In the genomic region with DNA sequence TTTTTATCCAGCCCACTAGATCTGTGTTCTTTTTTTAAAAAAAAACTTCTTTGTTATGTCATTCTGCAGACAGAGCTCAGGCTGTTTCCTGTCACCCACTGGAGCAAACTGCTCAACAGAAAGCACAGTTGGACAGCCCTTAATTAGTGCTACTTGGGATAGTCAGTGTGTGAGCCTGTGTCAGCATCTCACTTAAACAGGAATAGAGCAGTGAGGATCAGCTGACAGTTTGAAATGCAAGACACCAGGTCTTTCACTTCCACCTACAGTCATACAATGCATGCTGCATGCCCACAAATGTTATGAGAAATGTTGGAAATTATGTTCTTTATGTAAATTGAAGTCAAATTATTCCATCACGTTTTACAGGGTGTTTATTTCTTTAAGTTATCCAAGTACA, we compare ENCODE assay signal across 14 cellular contexts.
DNase-seq lines count a peak whose midpoint lies in the region; ATAC-seq, FAIRE-seq and TF ChIP-seq lines count a peak whose summit lies in the region.
"Had no signal": no experiment of that assay in that cellular context is flagged by ENCODE, and none has a peak within 500 bp of the region (broad histone marks: within the 10 kb centered on the region; RNA-seq: fewer than 3 reads in every experiment).

No MANE protein-coding gene starts in this region.

- no peak overlapping the region for H2BK5ac ChIP-seq in mesendoderm (ENCODE audit: low read length)

- H3K4ac ChIP-seq in mesendoderm (ENCODE audit: low read depth, low read length), result no peak overlapping the region

- no peak overlapping the region for H3K4me2 ChIP-seq in astrocyte (ENCODE audit: low read length)
- no peak overlapping the region for H3K4me2 ChIP-seq in mesendoderm (ENCODE audit: low read length)

- no peaks in the 10 kb centered on the region for H3K27me3 ChIP-seq in astrocyte (ENCODE audit: insufficient read depth, low read length)
- H3K27me3 ChIP-seq in mesendoderm (ENCODE audit: insufficient read depth, low read length, poor library complexity), result no peaks in the 10 kb centered on the region
- H3K27me3 ChIP-seq in vagina, result no peaks in the 10 kb centered on the region

- TF ChIP-seq CTCF in astrocyte (IDR thresholded peaks at IDR 0.05; ENCODE audit: insufficient read depth, low read depth, low read length) (no peak), vagina (IDR thresholded peaks at IDR 0.05) (no peak)

- H3K56ac ChIP-seq in mesendoderm (ENCODE audit: low read length), result no peak overlapping the region

- no peaks in the 10 kb centered on the region for H3K79me1 ChIP-seq in mesendoderm (ENCODE audit: low read length)

- TF ChIP-seq POLR2A in vagina (IDR thresholded peaks at IDR 0.05), result no peak

- H4K8ac ChIP-seq in mesendoderm (ENCODE audit: low read depth, low read length), result no peak overlapping the region

- H3K36me3 ChIP-seq in astrocyte (ENCODE audit: insufficient read depth, low read length) (no peaks in the 10 kb centered on the region), mesendoderm (ENCODE audit: control insufficient read depth, insufficient read depth, low read length) (no peaks in the 10 kb centered on the region), vagina (no peaks in the 10 kb centered on the region)

- no peaks in the 10 kb centered on the region for H3K9me3 Mint-ChIP-seq in astrocyte (ENCODE audit: unreplicated experiment)
- no peaks in the 10 kb centered on the region for H3K9me3 Mint-ChIP-seq in activated T-cell treated with anti-CD3 and anti-CD28 coated beads, Interleukin-2, amount 50 U/mL, for 24 hours
- H3K9me3 Mint-ChIP-seq: dendritic cell treated with granulocyte-macrophage colony-stimulating factor and Interleukin-4, amounts not matched to agents 40 ng/mL and 50 ng/mL, for 4 days; naive thymus-derived CD4-positive, alpha-beta T cell had no signal

- H3K9me3 ChIP-seq in astrocyte (ENCODE audit: insufficient read depth, low read depth, low read length), result no peaks in the 10 kb centered on the region
- no peaks in the 10 kb centered on the region for H3K9me3 ChIP-seq in vagina

- peaks cover 3% of the 10 kb centered on the region for H3K4me1 Mint-ChIP-seq in astrocyte (ENCODE audit: low read depth, unreplicated experiment)
- no peaks in the 10 kb centered on the region for H3K4me1 Mint-ChIP-seq in activated T-cell treated with anti-CD3 and anti-CD28 coated beads, Interleukin-2, amount 50 U/mL, for 24 hours (ENCODE audit: low read depth)
- H3K4me1 Mint-ChIP-seq: naive thymus-derived CD4-positive, alpha-beta T cell had no signal

- H3K4me1 ChIP-seq in astrocyte (ENCODE audit: insufficient read depth, low read length) (no peaks in the 10 kb centered on the region), mesendoderm (ENCODE audit: control insufficient read depth, low read depth, low read length) (no peaks in the 10 kb centered on the region), vagina (no peaks in the 10 kb centered on the region)

- H2BK15ac ChIP-seq in mesendoderm (replicated peaks; ENCODE audit: low read depth), result no peak overlapping the region

- DNase-seq in astrocyte (ENCODE audit: low read depth) (no peak), mesendoderm (peak; percentile 22), vagina (ENCODE audit: extremely low spot score in 2 of 2) (no peak)
- no peak for DNase-seq in activated CD4-positive, alpha-beta T cell treated with anti-CD3 and anti-CD28 coated beads for 48 hours
- DNase-seq in activated T-cell treated with anti-CD3 and anti-CD28 coated beads, Interleukin-2, amount 50 U/mL, for 24 hours, result no peak
- DNase-seq: activated CD8-positive, alpha-beta memory T cell treated with anti-CD3 and anti-CD28 coated beads for 24 hours; activated gamma-delta T cell; aorta; C1 segment of cervical spinal cord; naive thymus-derived CD4-positive, alpha-beta T cell; NCI-H2107 had no signal

- WGBS in mesendoderm (ENCODE audit: extremely low coverage, insufficient coverage, low lambda C conversion rate), result no CpG with 5 or more reads among the region's 1 CpG

- no peaks in the 10 kb centered on the region for H4K20me1 ChIP-seq in astrocyte (ENCODE audit: insufficient read depth, low read length)

- H3K27ac Mint-ChIP-seq in astrocyte (ENCODE audit: unreplicated experiment), result peak overlapping the region; percentile 14
- no peak overlapping the region for H3K27ac Mint-ChIP-seq in activated T-cell treated with anti-CD3 and anti-CD28 coated beads, Interleukin-2, amount 50 U/mL, for 24 hours
- H3K27ac Mint-ChIP-seq: dendritic cell treated with granulocyte-macrophage colony-stimulating factor and Interleukin-4, amounts not matched to agents 40 ng/mL and 50 ng/mL, for 4 days; naive thymus-derived CD4-positive, alpha-beta T cell had no signal

- H3K36me3 Mint-ChIP-seq in astrocyte (ENCODE audit: low read depth, unreplicated experiment), result no peaks in the 10 kb centered on the region
- no peaks in the 10 kb centered on the region for H3K36me3 Mint-ChIP-seq in activated T-cell treated with anti-CD3 and anti-CD28 coated beads, Interleukin-2, amount 50 U/mL, for 24 hours (ENCODE audit: low read depth)
- H3K36me3 Mint-ChIP-seq: naive thymus-derived CD4-positive, alpha-beta T cell had no signal

- H2AFZ ChIP-seq in astrocyte (ENCODE audit: low read depth, low read length), result no peak overlapping the region

- intact Hi-C loops in vagina (cut with DNase I), result no loop called here

- no peak overlapping the region for H3K9ac ChIP-seq in astrocyte (ENCODE audit: low read length)
- H3K9ac ChIP-seq in mesendoderm (ENCODE audit: low read length), result no peak overlapping the region

- no peak overlapping the region for H2BK120ac ChIP-seq in mesendoderm (ENCODE audit: low read depth, low read length)

- H3K79me2 ChIP-seq in astrocyte (ENCODE audit: insufficient read depth, low read length), result no peaks in the 10 kb centered on the region
- H3K79me2 ChIP-seq in mesendoderm (ENCODE audit: control insufficient read depth, insufficient read depth, low read length), result no peaks in the 10 kb centered on the region

- no peak overlapping the region for H4K5ac ChIP-seq in mesendoderm (ENCODE audit: low read length)

- H3K18ac ChIP-seq in mesendoderm (ENCODE audit: low read length), result no peak overlapping the region

- H3K4me3 Mint-ChIP-seq in astrocyte (ENCODE audit: unreplicated experiment), result no peak overlapping the region
- H3K4me3 Mint-ChIP-seq in activated T-cell treated with anti-CD3 and anti-CD28 coated beads, Interleukin-2, amount 50 U/mL, for 24 hours, result no peak overlapping the region
- H3K4me3 Mint-ChIP-seq: dendritic cell treated with granulocyte-macrophage colony-stimulating factor and Interleukin-4, amounts not matched to agents 40 ng/mL and 50 ng/mL, for 4 days; naive thymus-derived CD4-positive, alpha-beta T cell had no signal

- FAIRE-seq in astrocyte (lab: Jason Lieb, UNC), result no peak

- no peaks in the 10 kb centered on the region for H3K27me3 Mint-ChIP-seq in astrocyte (ENCODE audit: low read depth, unreplicated experiment)
- H3K27me3 Mint-ChIP-seq in activated T-cell treated with anti-CD3 and anti-CD28 coated beads, Interleukin-2, amount 50 U/mL, for 24 hours, result peaks cover 5% of the 10 kb centered on the region
- H3K27me3 Mint-ChIP-seq: dendritic cell treated with granulocyte-macrophage colony-stimulating factor and Interleukin-4, amounts not matched to agents 40 ng/mL and 50 ng/mL, for 4 days had no signal

- H2AK5ac ChIP-seq in mesendoderm (ENCODE audit: low read length), result no peak overlapping the region

- ATAC-seq in GM19351 (IDR thresholded peaks at IDR 0.05; ENCODE audit: unreplicated experiment) (peak; percentile 80), HG03432 (IDR thresholded peaks at IDR 0.05; ENCODE audit: unreplicated experiment) (peak; percentile 56)
- ATAC-seq: naive thymus-derived CD4-positive, alpha-beta T cell had no signal

- no peak overlapping the region for H3K4me3 ChIP-seq in astrocyte (ENCODE audit: insufficient read depth, low read depth, low read length)
- no peak overlapping the region for H3K4me3 ChIP-seq in mesendoderm (ENCODE audit: low read length)
- no peak overlapping the region for H3K4me3 ChIP-seq in vagina

- no peak overlapping the region for H3K23ac ChIP-seq in mesendoderm (ENCODE audit: low read length)

- H3K27ac ChIP-seq in astrocyte (ENCODE audit: low read depth, low read length) (no peak overlapping the region), mesendoderm (ENCODE audit: low read depth, low read length) (no peak overlapping the region), vagina (no peak overlapping the region)
